ENCODE assay signal across 7 cellular contexts in genomic region chr20:49705893-49706292, GRCh38. TPM values are rescaled to one million over a fixed set of nuclear protein-coding genes. Genes with fewer than 3 reads are reported as not detected.
A peak's percentile ranks its signal among the peaks of the same experiment; 100 is the strongest.
DNase-seq lines count a peak whose midpoint lies in the region; ATAC-seq, FAIRE-seq and TF ChIP-seq lines count a peak whose summit lies in the region.
"Not testable (repeated sequence)": the region's sequence is repeated elsewhere in the genome, so short reads cannot be mapped to it uniquely, and the experiment has no call there.

No MANE protein-coding gene starts in this region.

- TF ChIP-seq POLR2A in GM12878 (IDR thresholded peaks at IDR 0.05; ENCODE audit: low read depth, low read length); gastrocnemius medialis (IDR thresholded peaks at IDR 0.05): not testable (repeated sequence)

- WGBS in GM12878 (ENCODE audit: insufficient coverage, insufficient replicate concordance, low lambda C conversion rate, missing lambda C conversion rate) = 80% methylated on average over 5 of the region's 5 CpGs
- 96% methylated on average over 5 of the region's 5 CpGs for WGBS in hepatocyte (ENCODE audit: low lambda C conversion rate, missing lambda C conversion rate)

- H3K4me3 Mint-ChIP-seq in CD4-positive, CD25-positive, alpha-beta regulatory T cell = peak overlapping the region in 1 of 4 donors; percentile 79
- H3K4me3 Mint-ChIP-seq in natural killer cell treated with Interleukin-12 subunit alpha and Interleukin-12 subunit beta and Interleukin-15 and Interleukin-18, amount 100 ng/mL, for 72 hours = peak overlapping the region; percentile 68

- peaks cover 29% of the 10 kb centered on the region for H3K4me1 ChIP-seq in CD4-positive, CD25-positive, alpha-beta regulatory T cell (ENCODE audit: control insufficient read depth, insufficient read depth, low read length, poor library complexity, severe bottlenecking)
- H3K4me1 ChIP-seq in MM.1S (ENCODE audit: low read length) = peaks cover 22% of the 10 kb centered on the region
- H3K4me1 ChIP-seq in GM12878 (ENCODE audit: control insufficient read depth, insufficient read depth, low read length) = peaks cover 22% of the 10 kb centered on the region
- peaks cover 32% of the 10 kb centered on the region for H3K4me1 ChIP-seq in hepatocyte (ENCODE audit: insufficient read depth)
- H3K4me1 ChIP-seq in gastrocnemius medialis = peaks cover 58 to 69% of the 10 kb centered on the region in 2 donors

- DNase-seq in CD4-positive, CD25-positive, alpha-beta regulatory T cell; MM.1S; GM12878 (ENCODE audit: low read depth, low spot score); hepatocyte (ENCODE audit: low spot score); natural killer cell treated with Interleukin-12 subunit alpha and Interleukin-12 subunit beta and Interleukin-15 and Interleukin-18, amount 100 ng/mL, for 72 hours (ENCODE audit: low spot score); gastrocnemius medialis: not testable (repeated sequence)

- not testable (repeated sequence) for H3K27me3 Mint-ChIP-seq in CD4-positive, CD25-positive, alpha-beta regulatory T cell; natural killer cell treated with Interleukin-12 subunit alpha and Interleukin-12 subunit beta and Interleukin-15 and Interleukin-18, amount 100 ng/mL, for 72 hours

- POLR2A ChIA-PET in GM12878 (lab: Charles Lee) = interaction anchor here (0.6 to 1.7 kb wide), 9 partner anchors 12 to 133 kb away, joined by 3 to 10 read pairs (median 4); no protein-coding TSS in a partner anchor

- H3K4me2 ChIP-seq in MM.1S (ENCODE audit: low read depth, low read length) (0 out of 2 replicates have a peak overlapping the region, but pooled peaks have one; percentile 0), SU-DHL-6 (ENCODE audit: low read depth, low read length, poor library complexity, severe bottlenecking) (peak overlapping the region; percentile 81), GM12878 (ENCODE audit: control insufficient read depth, insufficient read depth) (peak overlapping the region; percentile 17), hepatocyte (peak overlapping the region; percentile 47)

- BruUV-seq in GM12878 (replicated peaks; lab: Mats Ljungman, UMichigan) = not testable (repeated sequence)

- not testable (repeated sequence) for FAIRE-seq in GM12878 (lab: Jason Lieb, UNC)

- peak overlapping the region in 2 of 3 donors; percentile 2 to 89 for H3K27ac Mint-ChIP-seq in CD4-positive, CD25-positive, alpha-beta regulatory T cell
- peak overlapping the region; percentile 69 to 76 for H3K27ac Mint-ChIP-seq in natural killer cell treated with Interleukin-12 subunit alpha and Interleukin-12 subunit beta and Interleukin-15 and Interleukin-18, amount 100 ng/mL, for 72 hours

- H3K36me3 Mint-ChIP-seq in CD4-positive, CD25-positive, alpha-beta regulatory T cell; natural killer cell treated with Interleukin-12 subunit alpha and Interleukin-12 subunit beta and Interleukin-15 and Interleukin-18, amount 100 ng/mL, for 72 hours: not testable (repeated sequence)

- CTCF ChIA-PET in GM12878 (lab: Yijun Ruan, JAX) = interaction anchor here (0.9 to 1.4 kb wide), 2 partner anchors 30 to 45 kb away, joined by 3 read pairs; no protein-coding TSS in a partner anchor

- TF ChIP-seq CTCF in MM.1S (IDR thresholded peaks at IDR 0.05; ENCODE audit: low read length); SU-DHL-6 (IDR thresholded peaks at IDR 0.05; ENCODE audit: insufficient read depth, low read length, poor library complexity, severe bottlenecking); GM12878 (IDR thresholded peaks at IDR 0.05 in 2 of 3, conservative IDR thresholded peaks at IDR 0.05 in 1 of 3; ENCODE audit: control insufficient read depth in 2 of 3, extremely low read depth in 1 of 3, insufficient read depth in 1 of 3, low read depth in 3 of 3, low read length in 3 of 3); hepatocyte (IDR thresholded peaks at IDR 0.05; ENCODE audit: poor library complexity); gastrocnemius medialis (IDR thresholded peaks at IDR 0.05 in 4 of 5, conservative IDR thresholded peaks at IDR 0.05 in 1 of 5): not testable (repeated sequence)

- TF ChIP-seq EP300 in GM12878 (IDR thresholded peaks at IDR 0.05; ENCODE audit: borderline replicate concordance in 1 of 2, control insufficient read depth in 1 of 2, low read depth in 2 of 2, low read length in 2 of 2) = not testable (repeated sequence)

- H3K9ac ChIP-seq in MM.1S (ENCODE audit: low read length) = not testable (repeated sequence)
- H3K9ac ChIP-seq in SU-DHL-6 (ENCODE audit: low read length) = peak overlapping the region; percentile 46
- peak overlapping the region; percentile 42; the same call in 1 of the 2 replicates for H3K9ac ChIP-seq in GM12878 (ENCODE audit: control insufficient read depth, insufficient read depth, low read length)

- peaks cover 93% of the 10 kb centered on the region for H3K79me2 ChIP-seq in MM.1S (ENCODE audit: low read length)
- H3K79me2 ChIP-seq in SU-DHL-6 (ENCODE audit: insufficient read depth, low read length) = peaks cover 96% of the 10 kb centered on the region
- H3K79me2 ChIP-seq in GM12878 (ENCODE audit: control insufficient read depth, insufficient read depth, low read length) = peaks cover 90% of the 10 kb centered on the region
- peaks cover 98% of the 10 kb centered on the region for H3K79me2 ChIP-seq in hepatocyte

- RAD21 ChIA-PET in GM12878 (lab: Charles Lee; ENCODE audit: unreplicated experiment) = interaction anchor here (0.6 to 3.6 kb wide), 8 partner anchors 10 to 85 kb away, joined by 3 to 27 read pairs (median 4); no protein-coding TSS in a partner anchor

- H3K4me3 ChIP-seq in CD4-positive, CD25-positive, alpha-beta regulatory T cell (ENCODE audit: low read depth, low read length); MM.1S (ENCODE audit: low read length); hepatocyte; gastrocnemius medialis: not testable (repeated sequence)
- H3K4me3 ChIP-seq in SU-DHL-6 (ENCODE audit: insufficient read depth, low read length, poor library complexity, severe bottlenecking) = peak overlapping the region; percentile 9
- H3K4me3 ChIP-seq in GM12878 = 0 out of 2 replicates have a peak overlapping the region, but pooled peaks have one; percentile 1

- peaks cover 30 to 64% (median 47%) of the 10 kb centered on the region in 4 donors for H3K4me1 Mint-ChIP-seq in CD4-positive, CD25-positive, alpha-beta regulatory T cell
- peaks cover 46 to 57% of the 10 kb centered on the region in 2 donors for H3K4me1 Mint-ChIP-seq in natural killer cell treated with Interleukin-12 subunit alpha and Interleukin-12 subunit beta and Interleukin-15 and Interleukin-18, amount 100 ng/mL, for 72 hours (ENCODE audit: low read depth in 2 of 2)

- TF ChIP-seq RAD21 in GM12878 (IDR thresholded peaks at IDR 0.05; ENCODE audit: insufficient read depth, low read depth, low read length) = not testable (repeated sequence)

- not testable (repeated sequence) for H3K27me3 ChIP-seq in CD4-positive, CD25-positive, alpha-beta regulatory T cell (ENCODE audit: control insufficient read depth, insufficient read depth, low read length); MM.1S (replicated peaks; ENCODE audit: insufficient read depth, low read length); SU-DHL-6 (ENCODE audit: low read length); GM12878 (replicated peaks in 1 of 2; ENCODE audit: control insufficient read depth in 2 of 2, insufficient read depth in 2 of 2, low read length in 1 of 2); hepatocyte; gastrocnemius medialis

- not testable (repeated sequence) for H3K36me3 ChIP-seq in CD4-positive, CD25-positive, alpha-beta regulatory T cell (ENCODE audit: control insufficient read depth, insufficient read depth, low read length); MM.1S (replicated peaks; ENCODE audit: insufficient read depth, low read length); SU-DHL-6 (ENCODE audit: low read length); GM12878 (ENCODE audit: control insufficient read depth in 2 of 2, insufficient read depth in 2 of 2, low read length in 1 of 2); hepatocyte (replicated peaks; ENCODE audit: insufficient read depth, low read depth); gastrocnemius medialis

- not testable (repeated sequence) for H3K9me2 ChIP-seq in MM.1S (replicated peaks; ENCODE audit: insufficient read depth, low read length); SU-DHL-6 (replicated peaks; ENCODE audit: insufficient read depth, low read length); hepatocyte (replicated peaks; ENCODE audit: insufficient read depth)

- not testable (repeated sequence) for H2AFZ ChIP-seq in MM.1S (ENCODE audit: low read length); SU-DHL-6 (ENCODE audit: low read depth, low read length, severe bottlenecking); GM12878 (ENCODE audit: control insufficient read depth, low read depth, low read length); hepatocyte

- H3K27ac ChIP-seq in CD4-positive, CD25-positive, alpha-beta regulatory T cell (ENCODE audit: insufficient read depth, low read length, poor library complexity, severe bottlenecking); MM.1S (ENCODE audit: low read length): not testable (repeated sequence)
- H3K27ac ChIP-seq in SU-DHL-6 (ENCODE audit: low read depth, low read length) = peak overlapping the region; percentile 90
- H3K27ac ChIP-seq in GM12878 (ENCODE audit: control insufficient read depth, insufficient read depth) = peak overlapping the region; percentile 67
- H3K27ac ChIP-seq in hepatocyte = peak overlapping the region; percentile 85
- H3K27ac ChIP-seq in gastrocnemius medialis = peak overlapping the region; percentile 67 to 99 (median 98)

- not testable (repeated sequence) for ATAC-seq in CD4-positive, CD25-positive, alpha-beta regulatory T cell (ENCODE audit: low read depth in 2 of 2); GM12878; natural killer cell treated with Interleukin-12 subunit alpha and Interleukin-12 subunit beta and Interleukin-15 and Interleukin-18, amount 100 ng/mL, for 72 hours; gastrocnemius medialis

- intact Hi-C loops in GM12878 (cut with micrococcal nuclease; ENCODE audit: unreplicated experiment) = loop anchor here (2.0 to 5.0 kb wide), 3 partner anchors 37 to 85 kb away; no protein-coding TSS in a partner anchor
- intact Hi-C loops in gastrocnemius medialis (cut with DNase I; ENCODE audit: low total_unique reads) = not testable (repeated sequence)

- not testable (repeated sequence) for H3K9me3 ChIP-seq in CD4-positive, CD25-positive, alpha-beta regulatory T cell (ENCODE audit: control insufficient read depth in 2 of 2, low read length in 2 of 2); MM.1S (replicated peaks; ENCODE audit: insufficient read depth, low read length); SU-DHL-6 (ENCODE audit: insufficient read depth, low read length); GM12878 (replicated peaks; ENCODE audit: control insufficient read depth, insufficient read depth, low read length); hepatocyte (ENCODE audit: low read depth); gastrocnemius medialis

- in situ Hi-C loops in GM12878 (cut with MboI); gastrocnemius medialis (cut with MboI; ENCODE audit: low sequenced_read_pairs in 4 of 4): not testable (repeated sequence)

- H3F3A ChIP-seq in MM.1S (ENCODE audit: insufficient read depth, low read length) = not testable (repeated sequence)
- H3F3A ChIP-seq in SU-DHL-6 (ENCODE audit: insufficient read depth) = peaks cover 80% of the 10 kb centered on the region

- H4K20me1 ChIP-seq in MM.1S (ENCODE audit: insufficient read depth, low read length); SU-DHL-6 (ENCODE audit: low read depth, low read length); GM12878 (ENCODE audit: control insufficient read depth, insufficient read depth): not testable (repeated sequence)
- peaks cover 57% of the 10 kb centered on the region for H4K20me1 ChIP-seq in hepatocyte (ENCODE audit: insufficient read depth, poor library complexity, severe bottlenecking)

- H3K9me3 Mint-ChIP-seq in CD4-positive, CD25-positive, alpha-beta regulatory T cell; natural killer cell treated with Interleukin-12 subunit alpha and Interleukin-12 subunit beta and Interleukin-15 and Interleukin-18, amount 100 ng/mL, for 72 hours: not testable (repeated sequence)

- SMC1A ChIA-PET in GM12878 (lab: Charles Lee; ENCODE audit: uncharacterized antibody, unreplicated experiment) = interaction anchor here (0.6 to 9.3 kb wide), 9 partner anchors 9 to 92 kb away, joined by 3 to 89 read pairs (median 4); no protein-coding TSS in a partner anchor

RNA-seq across cellular contexts. Expression of gene B4GALT5, which starts 7.8 kb away (rescaled TPM):
- 13.6 TPM for total RNA-seq in CD4-positive, CD25-positive, alpha-beta regulatory T cell
- 1 to 10 TPM in 2 of 4 donors, under 1 TPM in 2; 0.45 to 1.5 (median 1.00) TPM for polyA plus RNA-seq in CD4-positive, CD25-positive, alpha-beta regulatory T cell
- total RNA-seq in GM12878 (2013; cell fraction: nucleolus; rRNA removed) = 50.1 and 53.1 TPM in 2 replicates
- total RNA-seq in GM12878 (2014; rRNA removed) (11.6 and 12.7 TPM in 2 replicates), GM12878 (2014; rRNA removed; fragmentation: Illumina TruSeq; extraction: Trizol) (25.2 and 25.4 TPM in 2 replicates), GM12878 (2021) (28.3 and 28.7 TPM in 2 replicates), hepatocyte (41.8 and 42.5 TPM in 2 replicates), gastrocnemius medialis (10 to 100 TPM; 27.6 to 75.2 (median 56.4) TPM)
- 8.9 TPM for polyA plus RNA-seq in GM12878 (2011; ENCODE audit: low read depth)
- polyA plus RNA-seq in GM12878 (2011; rRNA removed) (55.5 and 58.7 TPM in 2 replicates), GM12878 (2014; fragmentation: Illumina TruSeq; extraction: Trizol) (34.9 and 37.4 TPM in 2 replicates), GM12878 (2014; fragmentation: Nextera tagmentation; extraction: Ambion mirVana) (10 to 100 TPM; 10.0 to 15.3 TPM), GM12878 (2014; rRNA removed) (24.6 and 25.5 TPM in 2 replicates), GM12878 (2016; fragmentation: Nextera tagmentation; extraction: Ambion mirVana) (1 to 10 TPM; 2.0 to 2.8 TPM), hepatocyte (12.0 and 12.9 TPM in 2 replicates)
- polyA plus RNA-seq in GM12878 (2011; cell fraction: cytosol; rRNA removed) = 42.2 and 48.9 TPM in 2 replicates
- polyA plus RNA-seq in GM12878 (2011; cell fraction: nucleus; rRNA removed) = 21.1 and 21.3 TPM in 2 replicates
- 11.5 and 15.5 TPM in 2 replicates for polyA plus RNA-seq in GM12878 (2012)
- polyA minus RNA-seq in GM12878 (2011; rRNA and poly(A)+ RNA removed) = 54.9 and 59.8 TPM in 2 replicates
- polyA minus RNA-seq in GM12878 (2011; cell fraction: cytosol; rRNA and poly(A)+ RNA removed) = 21.9 and 23.4 TPM in 2 replicates
- polyA minus RNA-seq in GM12878 (2011; cell fraction: nucleus; rRNA and poly(A)+ RNA removed) = 6.4 and 9.8 TPM in 2 replicates
- 10 to 100 TPM; 62.1 to 74.9 TPM for total RNA-seq in natural killer cell treated with Interleukin-12 subunit alpha and Interleukin-12 subunit beta and Interleukin-15 and Interleukin-18, amount 100 ng/mL, for 72 hours

Comparison
In these comparisons a context has a peak if more than half of its experiments do, and no peak if none do; other contexts are left out.
1. H3K4me2 ChIP-seq: peak in every context shown above with its lines; median percentile 81 in SU-DHL-6; 47 in hepatocyte; 17 in GM12878; 0 in MM.1S.